21 cellular contexts compared by ENCODE assay signal in the genomic region with DNA sequence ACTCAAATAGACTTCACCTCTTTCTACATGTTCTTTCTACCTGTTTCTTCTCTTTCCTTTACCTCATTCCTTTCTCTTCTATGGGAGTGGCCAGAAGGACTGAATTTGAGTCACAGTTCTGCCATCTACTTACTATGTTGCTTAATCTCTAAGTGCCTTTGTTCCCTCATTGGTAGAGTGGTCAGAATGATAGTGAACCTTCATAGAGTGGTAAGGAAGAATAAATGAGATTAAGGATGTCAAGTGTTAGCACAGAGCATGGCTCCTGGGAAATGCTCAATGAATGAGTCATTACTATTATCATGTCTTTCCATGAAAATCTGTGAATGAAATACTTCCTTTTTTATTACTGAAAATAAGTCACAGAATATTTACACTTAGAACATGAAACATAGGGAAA. TPM values are rescaled to one million over a fixed set of nuclear protein-coding genes. Genes with fewer than 3 reads are reported as not detected.
DNase-seq lines count a peak whose midpoint lies in the region; ATAC-seq and TF ChIP-seq lines count a peak whose summit lies in the region.
"Had no signal": no experiment of that assay in that cellular context is flagged by ENCODE, and none has a peak within 500 bp of the region (broad histone marks: within the 10 kb centered on the region; RNA-seq: fewer than 3 reads in every experiment).

No MANE protein-coding gene starts in this region.

- H4K20me1 ChIP-seq in PC-3 (ENCODE audit: low read length) = no peaks in the 10 kb centered on the region

- H3K9me2 ChIP-seq in PC-3 (replicated peaks; ENCODE audit: low read length) = no peaks in the 10 kb centered on the region

- H3K36me3 ChIP-seq in PC-3 (ENCODE audit: low read depth, low read length) = no peaks in the 10 kb centered on the region

- no peak for TF ChIP-seq CTCF in PC-3 (conservative IDR thresholded peaks at IDR 0.05; ENCODE audit: low read depth, low read length)
- no peak for TF ChIP-seq CTCF in fibroblast of pulmonary artery (IDR thresholded peaks at IDR 0.05; ENCODE audit: low read length, missing control alignments)

- no peaks in the 10 kb centered on the region for H3K79me2 ChIP-seq in PC-3 (ENCODE audit: low read length)

- ATAC-seq in PC-3 = peak; percentile 51
- ATAC-seq in GM21529 (IDR thresholded peaks at IDR 0.05; ENCODE audit: unreplicated experiment) = no peak
- ATAC-seq: activated CD4-positive, CD25-positive, alpha-beta regulatory T cell treated with anti-CD3 and anti-CD28 coated beads, Interleukin-2, amount 50 U/mL, for 24 hours; activated CD8-positive, alpha-beta memory T cell treated with anti-CD3 and anti-CD28 coated beads, Interleukin-2, amount 10 ng/mL, durations not matched to agents 7 days and 5 days; psoas muscle had no signal

- no peaks in the 10 kb centered on the region for H3K9me3 ChIP-seq in PC-3 (ENCODE audit: low read length)
- H3K9me3 ChIP-seq: Caco-2, psoas muscle had no signal

- no peak overlapping the region for H3K9ac ChIP-seq in PC-3 (ENCODE audit: low read length)

- CTCF ChIA-PET in PC-3 (lab: Charles Lee) = no interaction called here

- POLR2A ChIA-PET in PC-3 (lab: Charles Lee; ENCODE audit: unreplicated experiment) = no interaction called here

- no peaks in the 10 kb centered on the region for H3F3A ChIP-seq in PC-3 (ENCODE audit: low read length, unreplicated experiment)

- no peak overlapping the region for H2AFZ ChIP-seq in PC-3 (ENCODE audit: low read length)

- no peak overlapping the region for H3K4me2 ChIP-seq in PC-3 (ENCODE audit: low read length)

- DNase-seq in A172 (ENCODE audit: low spot score) (peak; percentile 37), GM04504 (ENCODE audit: low read depth) (peak; percentile 10), PC-3 (peak; percentile 32), fibroblast of pulmonary artery (ENCODE audit: low read depth) (peak; percentile 36), NCI-H526 treated with DMSO at 0.1 percent for 48 hours (lab: John Stamatoyannopoulos, UW) (no peak), GF-D8 (lab: John Stamatoyannopoulos, UW) (no peak), cerebellar nuclear complex (lab: John Stamatoyannopoulos, UW) (no peak)
- DNase-seq: ACHN; activated CD8-positive, alpha-beta memory T cell treated with anti-CD3 and anti-CD28 coated beads, Interleukin-2, amount 10 ng/mL, durations not matched to agents 7 days and 5 days; activated effector memory CD4-positive, alpha-beta T cell treated with Interleukin-2 at 50 U/mL for 16 hours; Caco-2; immature natural killer cell; NCI-H1105; NCI-H2107; nephron progenitor cell; psoas muscle had no signal

- H3K4me1 ChIP-seq in PC-3 (ENCODE audit: insufficient read depth, low read length) = peaks cover 8% of the 10 kb centered on the region; the same call in 1 of the 2 replicates
- H3K4me1 ChIP-seq: Caco-2, psoas muscle had no signal

- intact Hi-C loops in PC-3 (cut with micrococcal nuclease) = no loop called here

- BruUV-seq in PC-3 (replicated peaks; lab: Mats Ljungman, UMichigan) = no TSS peak

- no peak overlapping the region for H3K27ac ChIP-seq in PC-3 (ENCODE audit: low read length)
- H3K27ac ChIP-seq: psoas muscle had no signal

- H3K4me3 ChIP-seq in PC-3 (ENCODE audit: low read length) (no peak overlapping the region), fibroblast of pulmonary artery (replicated peaks; ENCODE audit: low read depth, low read length) (no peak overlapping the region)
- H3K4me3 ChIP-seq: psoas muscle had no signal

- no peaks in the 10 kb centered on the region for H3K27me3 ChIP-seq in PC-3 (ENCODE audit: low read length)

RNA-seq across cellular contexts. Expression of a gene that starts 17.5 kb away (rescaled TPM):
- 0.21 TPM in 1 of 2 replicates, not detected in the other for total RNA-seq in A172 (2014; rRNA removed; shearing (Covaris generic))
- not detected in 2 replicates for total RNA-seq in PC-3 (2014; rRNA removed)
- total RNA-seq: activated CD8-positive, alpha-beta memory T cell treated with anti-CD3 and anti-CD28 coated beads, Interleukin-2, amount 10 ng/mL, durations not matched to agents 7 days and 5 days; Caco-2; endothelial cell of umbilical vein; glomerular endothelial cell; psoas muscle; ureter had no signal

RNA-seq across cellular contexts. Expression of a gene that starts 44.3 kb away (rescaled TPM):
- 0.02 TPM in 1 of 2 replicates, not detected in the other for total RNA-seq in A172 (2014; rRNA removed; shearing (Covaris generic))
- total RNA-seq in PC-3 (2014; rRNA removed) = not detected in 2 replicates
- total RNA-seq: activated CD8-positive, alpha-beta memory T cell treated with anti-CD3 and anti-CD28 coated beads, Interleukin-2, amount 10 ng/mL, durations not matched to agents 7 days and 5 days; endothelial cell of umbilical vein; psoas muscle had no signal

Comparison
In these comparisons a context has a peak if more than half of its experiments do, and no peak if none do; other contexts are left out.
1. DNase-seq: peak in A172 (single experiment), GM04504 (single experiment), PC-3 (single experiment) and fibroblast of pulmonary artery (single experiment); none in NCI-H526 treated with DMSO at 0.1 percent for 48 hours (single experiment), GF-D8 (single experiment) and cerebellar nuclear complex (0 of 2).